In the genomic region with DNA sequence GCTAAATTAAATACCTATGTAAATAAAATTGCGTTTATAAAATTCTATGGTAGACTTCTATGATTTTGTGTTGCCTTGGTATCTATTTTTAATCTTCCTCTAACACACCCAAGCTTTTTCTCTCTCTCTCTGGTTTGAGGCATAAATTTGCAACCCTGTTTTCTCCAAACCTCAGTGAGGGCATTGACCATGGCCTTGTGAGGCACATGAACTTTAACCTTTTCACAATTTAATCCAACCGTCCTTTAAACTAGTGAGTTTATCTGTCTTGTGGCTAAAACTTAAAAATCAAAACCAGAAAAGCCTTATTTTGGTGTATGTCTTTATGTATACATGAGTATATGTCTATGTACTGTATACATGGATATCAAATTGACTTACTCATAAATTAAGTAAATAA, we compare ENCODE assay signal across 9 cellular contexts.
"Had no signal": no experiment of that assay in that cellular context is flagged by ENCODE, and none has a peak within 500 bp of the region (broad histone marks: within the 10 kb centered on the region; RNA-seq: fewer than 3 reads in every experiment).

No MANE protein-coding gene starts in this region.

- DNase-seq: GM23248, GOT3, H7, HFFc6, IMR-90 had no signal

- H3K36me3 ChIP-seq: HAP-1 had no signal

- H3K4me3 Mint-ChIP-seq: HFFc6 had no signal

- H3K9me3 Mint-ChIP-seq: HFFc6 had no signal

- H3K27ac ChIP-seq: GM23248, HL-60 had no signal

- H3K9me3 ChIP-seq: HAP-1 had no signal

- H3K27ac Mint-ChIP-seq: HFFc6 had no signal

- H3K4me3 ChIP-seq: GM23248, HAP-1, K562 had no signal

- ATAC-seq: HCT116, K562 had no signal

- H2AFZ ChIP-seq: GM23248 had no signal

- H3K9ac ChIP-seq: GM23248 had no signal
